ENCODE assay signal across 25 cellular contexts in genomic region chrX:39640866-39641265, GRCh38.
"Had no signal": no experiment of that assay in that cellular context is flagged by ENCODE, and none has a peak within 500 bp of the region (broad histone marks: within the 10 kb centered on the region; RNA-seq: fewer than 3 reads in every experiment).

No MANE protein-coding gene starts in this region.

- H3K27ac ChIP-seq: body of pancreas, SK-N-MC had no signal

- H3K9me3 Mint-ChIP-seq: activated naive CD8-positive, alpha-beta T cell treated with anti-CD3 and anti-CD28 coated beads, Interleukin-2, amount 10 ng/mL, durations not matched to agents 7 days and 5 days; central memory CD8-positive, alpha-beta T cell had no signal

- H3K36me3 ChIP-seq: WERI-Rb-1 had no signal

- H3K4me3 Mint-ChIP-seq: activated CD4-positive, alpha-beta T cell treated with anti-CD3 and anti-CD28 coated beads for 36 hours; activated CD8-positive, alpha-beta T cell treated with anti-CD3 and anti-CD28 coated beads, Interleukin-2, amount 10 ng/mL, durations not matched to agents 7 days and 5 days; activated naive CD8-positive, alpha-beta T cell treated with anti-CD3 and anti-CD28 coated beads, Interleukin-2, amount 10 ng/mL, durations not matched to agents 7 days and 5 days; central memory CD8-positive, alpha-beta T cell; T-cell had no signal

- DNase-seq: activated CD4-positive, alpha-beta T cell treated with anti-CD3 and anti-CD28 coated beads for 36 hours; activated CD8-positive, alpha-beta memory T cell treated with anti-CD3 and anti-CD28 coated beads, Interleukin-2, amount 50 U/mL, for 48 hours; activated CD8-positive, alpha-beta T cell treated with anti-CD3 and anti-CD28 coated beads, Interleukin-2, amount 10 ng/mL, durations not matched to agents 7 days and 5 days; activated effector memory CD4-positive, alpha-beta T cell treated with anti-CD3 and anti-CD28 coated beads, Interleukin-2, amount 50 U/mL, for 16 hours; activated naive CD4-positive, alpha-beta T cell treated with Interleukin-2 at 50 U/mL for 16 hours; activated naive CD8-positive, alpha-beta T cell treated with anti-CD3 and anti-CD28 coated beads, Interleukin-2, amount 10 ng/mL, durations not matched to agents 7 days and 5 days; activated T-cell treated with anti-CD3 and anti-CD28 coated beads, Interleukin-2, amount 50 U/mL, for 1 hour; aorta; body of pancreas; KG1; NCI-H1092; NCI-H1417; NCI-H1930; NCI-H2171; NCI-H226; NCI-H526; NCI-H774; T-cell; T-helper 2 cell; T1000; WERI-Rb-1 had no signal

- H3K4me1 Mint-ChIP-seq: activated naive CD8-positive, alpha-beta T cell treated with anti-CD3 and anti-CD28 coated beads, Interleukin-2, amount 10 ng/mL, durations not matched to agents 7 days and 5 days; central memory CD8-positive, alpha-beta T cell had no signal

- H3K4me3 ChIP-seq: body of pancreas, SK-N-MC had no signal

- ATAC-seq: activated CD4-positive, alpha-beta T cell treated with anti-CD3 and anti-CD28 coated beads for 36 hours; activated CD8-positive, alpha-beta T cell treated with anti-CD3 and anti-CD28 coated beads, Interleukin-2, amount 10 ng/mL, durations not matched to agents 7 days and 5 days; body of pancreas; T-cell had no signal

- H3K36me3 Mint-ChIP-seq: T-cell had no signal

- H3K27ac Mint-ChIP-seq: activated CD4-positive, alpha-beta T cell treated with anti-CD3 and anti-CD28 coated beads for 36 hours; activated CD8-positive, alpha-beta T cell treated with anti-CD3 and anti-CD28 coated beads, Interleukin-2, amount 10 ng/mL, durations not matched to agents 7 days and 5 days; activated naive CD8-positive, alpha-beta T cell treated with anti-CD3 and anti-CD28 coated beads, Interleukin-2, amount 10 ng/mL, durations not matched to agents 7 days and 5 days; T-cell had no signal

- FAIRE-seq: bronchial epithelial cell, RCC 7860 had no signal

- H3K27me3 ChIP-seq: body of pancreas had no signal

- H3K9me3 ChIP-seq: body of pancreas had no signal

- H3K27me3 Mint-ChIP-seq: activated CD4-positive, alpha-beta T cell treated with anti-CD3 and anti-CD28 coated beads for 36 hours; activated naive CD8-positive, alpha-beta T cell treated with anti-CD3 and anti-CD28 coated beads, Interleukin-2, amount 10 ng/mL, durations not matched to agents 7 days and 5 days had no signal
